ENCODE assay signal across 1 cellular context in genomic region chr18:11981633-11982366, GRCh38.
TF ChIP-seq lines count a peak whose summit lies in the region.

No MANE protein-coding gene starts in this region.

TF ChIP-seq in HepG2, 621 proteins besides CTCF, POLR2A, EP300 and RAD21 (continued from another document):
- TF ChIP-seq BCLAF1 (IDR thresholded peaks at IDR 0.05) (no peak), PLSCR1 (CRISPR knock-in tag; IDR thresholded peaks at IDR 0.05; ENCODE audit: borderline replicate concordance) (no peak), ISL2 (CRISPR knock-in tag; IDR thresholded peaks at IDR 0.05) (0 out of 2 replicates have a peak, but pooled peaks have one; percentile 18), NFRKB (IDR thresholded peaks at IDR 0.05) (no peak), GTF2F1 (IDR thresholded peaks at IDR 0.05; ENCODE audit: low read length) (no peak), CAMTA2 (CRISPR knock-in tag; IDR thresholded peaks at IDR 0.05; ENCODE audit: borderline replicate concordance) (no peak), ERF (CRISPR knock-in tag; IDR thresholded peaks at IDR 0.05) (no peak; the same call in 1 of the 2 replicates), SRSF4 (IDR thresholded peaks at IDR 0.05; ENCODE audit: low read depth, low read length, poor library complexity, severe bottlenecking) (no peak), IRF9 (CRISPR knock-in tag; IDR thresholded peaks at IDR 0.05; ENCODE audit: borderline replicate concordance) (no peak), TAF15 (IDR thresholded peaks at IDR 0.05; ENCODE audit: low read depth, low read length, poor library complexity, severe bottlenecking) (peak; percentile 24), SAFB2 (CRISPR knock-in tag; IDR thresholded peaks at IDR 0.05; ENCODE audit: borderline replicate concordance, low read depth) (no peak; the same call in 1 of the 2 replicates), TIGD3 (CRISPR knock-in tag; IDR thresholded peaks at IDR 0.05; ENCODE audit: borderline replicate concordance) (no peak), ZNF256 (CRISPR knock-in tag; conservative IDR thresholded peaks at IDR 0.05) (no peak), THRA (CRISPR knock-in tag; IDR thresholded peaks at IDR 0.05; ENCODE audit: borderline replicate concordance) (no peak; the same call in 1 of the 2 replicates), ZNF232 (CRISPR knock-in tag; IDR thresholded peaks at IDR 0.05; ENCODE audit: borderline replicate concordance) (no peak), ZNF317 (CRISPR knock-in tag; IDR thresholded peaks at IDR 0.05) (peak; percentile 37; the same call in 1 of the 2 replicates), BHLHE40 (IDR thresholded peaks at IDR 0.05; ENCODE audit: low read length) (peak; percentile 69), MYPOP (CRISPR knock-in tag; IDR thresholded peaks at IDR 0.05) (no peak), NR2F6 (IDR thresholded peaks at IDR 0.05) (peak; percentile 69), NR2F6 (CRISPR knock-in tag; IDR thresholded peaks at IDR 0.05) (peak; percentile 70; the same call in 1 of the 2 replicates), ZMAT3 (CRISPR knock-in tag; conservative IDR thresholded peaks at IDR 0.05) (no peak), ZBTB10 (CRISPR knock-in tag; IDR thresholded peaks at IDR 0.05; ENCODE audit: borderline replicate concordance) (0 out of 2 replicates have a peak, but pooled peaks have one; percentile 49), ZNF407 (CRISPR knock-in tag; IDR thresholded peaks at IDR 0.05; ENCODE audit: not compliant biosample characterization) (no peak), SOX13 (IDR thresholded peaks at IDR 0.05) (no peak), SOX13 (CRISPR knock-in tag; conservative IDR thresholded peaks at IDR 0.05 in 1 of 2, IDR thresholded peaks at IDR 0.05 in 1 of 2) (peak in 1 of 2 experiments; percentile 20; a peak in 1 of 4 replicates), ZNF770 (CRISPR knock-in tag; IDR thresholded peaks at IDR 0.05) (0 out of 2 replicates have a peak, but pooled peaks have one; percentile 7), MED1 (CRISPR knock-in tag; IDR thresholded peaks at IDR 0.05) (no peak; the same call in 1 of the 2 replicates), DR1 (CRISPR knock-in tag; IDR thresholded peaks at IDR 0.05) (no peak; the same call in 1 of the 2 replicates), ZBTB7A (CRISPR knock-in tag; IDR thresholded peaks at IDR 0.05) (no peak), ZFY (CRISPR knock-in tag; IDR thresholded peaks at IDR 0.05) (peak; percentile 63; the same call in 1 of the 2 replicates)
